In the genomic region with DNA sequence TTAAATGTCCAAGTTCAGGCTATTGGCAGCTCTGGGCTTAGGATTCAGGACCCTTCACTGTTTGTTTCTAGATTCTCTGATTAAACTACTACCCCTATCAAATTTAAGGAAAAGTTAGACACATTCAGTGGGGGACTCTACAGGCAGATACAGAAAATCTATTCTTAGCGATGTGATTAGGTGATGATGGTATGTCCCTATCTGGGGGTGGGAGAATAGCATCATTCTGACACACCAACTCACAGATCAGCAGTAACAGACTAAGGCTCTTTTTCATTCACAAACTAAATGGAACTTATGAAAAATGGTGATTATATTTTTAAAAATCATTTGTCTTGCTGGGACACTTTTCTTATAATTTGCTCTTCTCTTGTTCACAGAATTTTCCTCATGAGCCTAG, we compare ENCODE assay signal across 27 cellular contexts.
"Had no signal": no experiment of that assay in that cellular context is flagged by ENCODE, and none has a peak within 500 bp of the region (broad histone marks: within the 10 kb centered on the region; RNA-seq: fewer than 3 reads in every experiment).

No MANE protein-coding gene starts in this region.

- DNase-seq: activated CD4-positive, alpha-beta memory T cell treated with anti-CD3 and anti-CD28 coated beads for 36 hours; activated CD4-positive, alpha-beta T cell treated with anti-CD3 and anti-CD28 coated beads for 36 hours; activated CD4-positive, alpha-beta T cell treated with anti-CD3 and anti-CD28 coated beads, Interleukin-2, amount 10 ng/mL, durations not matched to agents 24 days and 14 days; activated CD4-positive, CD25-positive, alpha-beta regulatory T cell; activated CD4-positive, CD25-positive, alpha-beta regulatory T cell treated with anti-CD3 and anti-CD28 coated beads, Interleukin-2, amount 50 U/mL, for 72 hours; activated CD8-positive, alpha-beta memory T cell treated with anti-CD3 and anti-CD28 coated beads, Interleukin-2, amount 10 ng/mL, durations not matched to agents 7 days and 5 days; activated CD8-positive, alpha-beta memory T cell treated with anti-CD3 and anti-CD28 coated beads, Interleukin-2, amount 50 U/mL, for 4 hours; activated CD8-positive, alpha-beta T cell treated with anti-CD3 and anti-CD28 coated beads, Interleukin-2, amount 10 ng/mL, durations not matched to agents 7 days and 5 days; activated gamma-delta T cell; activated naive CD4-positive, alpha-beta T cell; activated naive CD4-positive, alpha-beta T cell treated with anti-CD3 and anti-CD28 coated beads, Interleukin-2, amount 10 ng/mL, durations not matched to agents 7 days and 5 days; activated naive CD8-positive, alpha-beta T cell treated with anti-CD3 and anti-CD28 coated beads, Interleukin-2, amount 10 ng/mL, durations not matched to agents 7 days and 5 days; activated T-cell treated with anti-CD3 and anti-CD28 coated beads, Interleukin-2, amount 50 U/mL, for 24 hours; activated T-cell treated with anti-CD3 and anti-CD28 coated beads, Interleukin-2, amount 50 U/mL, for 72 hours; brain microvascular endothelial cell; dorsolateral prefrontal cortex; effector memory CD4-positive, alpha-beta T cell; endodermal cell; foreskin keratinocyte; gastrocnemius medialis; glutamatergic neuron; heart left ventricle; T-helper 2 cell had no signal

- H3K4me1 ChIP-seq: foreskin keratinocyte, gastrocnemius medialis had no signal

- H3K4me3 ChIP-seq: ascending aorta, coronary artery, dorsolateral prefrontal cortex, gastrocnemius medialis, heart left ventricle had no signal

- ATAC-seq: activated CD4-positive, alpha-beta T cell treated with anti-CD3 and anti-CD28 coated beads for 36 hours; activated CD8-positive, alpha-beta memory T cell treated with anti-CD3 and anti-CD28 coated beads, Interleukin-2, amount 10 ng/mL, durations not matched to agents 7 days and 5 days; activated CD8-positive, alpha-beta T cell treated with anti-CD3 and anti-CD28 coated beads, Interleukin-2, amount 10 ng/mL, durations not matched to agents 7 days and 5 days; activated naive CD4-positive, alpha-beta T cell treated with anti-CD3 and anti-CD28 coated beads, Interleukin-2, amount 50 U/mL, for 72 hours; activated T-cell treated with anti-CD3 and anti-CD28 coated beads, Interleukin-2, amount 50 U/mL, for 72 hours; esophagus mucosa; foreskin keratinocyte; gastrocnemius medialis; heart left ventricle had no signal

- H3K9me3 ChIP-seq: ascending aorta, gastrocnemius medialis, heart left ventricle had no signal

- H3K27me3 ChIP-seq: ascending aorta, brain microvascular endothelial cell, dorsolateral prefrontal cortex, foreskin keratinocyte, gastrocnemius medialis, heart left ventricle had no signal

- H3K27ac ChIP-seq: ascending aorta, brain microvascular endothelial cell, coronary artery, dorsolateral prefrontal cortex, foreskin keratinocyte, gastrocnemius medialis, heart left ventricle had no signal

- H3K36me3 ChIP-seq: ascending aorta, brain microvascular endothelial cell, gastrocnemius medialis, heart left ventricle had no signal
